Comparison of ENCODE assay signal across 11 cellular contexts in the genomic region with DNA sequence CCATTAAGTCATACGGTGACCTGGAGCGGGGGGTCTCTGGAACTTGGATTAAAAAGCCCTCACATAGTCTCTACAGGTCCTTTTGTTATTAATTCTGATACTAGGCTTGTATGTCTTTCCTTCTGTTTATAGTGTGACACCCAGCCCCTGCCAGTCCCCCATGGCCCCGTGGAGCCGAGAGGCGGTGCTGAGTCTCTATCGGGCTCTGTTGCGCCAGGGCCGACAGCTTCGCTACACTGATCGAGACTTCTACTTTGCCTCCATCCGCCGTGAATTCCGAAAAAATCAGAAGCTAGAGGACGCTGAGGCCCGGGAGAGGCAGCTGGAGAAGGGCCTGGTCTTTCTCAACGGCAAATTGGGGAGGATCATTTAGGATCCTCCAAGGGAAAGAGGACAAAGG. TPM values are rescaled to one million over a fixed set of nuclear protein-coding genes. Genes with fewer than 3 reads are reported as not detected.
DNase-seq lines count a peak whose midpoint lies in the region; ATAC-seq and TF ChIP-seq lines count a peak whose summit lies in the region.
"Had no signal": no experiment of that assay in that cellular context is flagged by ENCODE, and none has a peak within 500 bp of the region (broad histone marks: within the 10 kb centered on the region; RNA-seq: fewer than 3 reads in every experiment).

No MANE protein-coding gene starts in this region.

- H3K4me1 Mint-ChIP-seq in CD8-positive, alpha-beta T cell (ENCODE audit: low read depth) = peaks cover 51% of the 10 kb centered on the region
- H3K4me1 Mint-ChIP-seq in activated naive CD8-positive, alpha-beta T cell treated with anti-CD3 and anti-CD28 coated beads, Interleukin-2, amount 10 ng/mL, durations not matched to agents 7 days and 5 days = peaks cover 35% of the 10 kb centered on the region
- H3K4me1 Mint-ChIP-seq in natural killer cell treated with Interleukin-12 subunit alpha and Interleukin-12 subunit beta and Interleukin-15 and Interleukin-18, amount 100 ng/mL, for 72 hours (ENCODE audit: low read depth in 2 of 2) = peaks cover 34 to 51% of the 10 kb centered on the region in 2 donors

- no peak for TF ChIP-seq CTCF in CD8-positive, alpha-beta T cell (IDR thresholded peaks at IDR 0.05)
- TF ChIP-seq CTCF in HL-60 (IDR thresholded peaks at IDR 0.05; ENCODE audit: insufficient read depth, low read length) = no peak

- CTCF ChIA-PET in CD8-positive, alpha-beta T cell (lab: Charles Lee) = interaction anchor here (1.0 to 5.4 kb wide), 4 partner anchors 11 to 161 kb away, joined by 3 to 35 read pairs (median 16); no protein-coding TSS in a partner anchor

- H3K4me3 Mint-ChIP-seq in CD8-positive, alpha-beta T cell = peak overlapping the region; percentile 26
- H3K4me3 Mint-ChIP-seq in activated naive CD8-positive, alpha-beta T cell treated with anti-CD3 and anti-CD28 coated beads, Interleukin-2, amount 10 ng/mL, durations not matched to agents 7 days and 5 days = peak overlapping the region; percentile 100
- peak overlapping the region; percentile 97 for H3K4me3 Mint-ChIP-seq in natural killer cell treated with Interleukin-12 subunit alpha and Interleukin-12 subunit beta and Interleukin-15 and Interleukin-18, amount 100 ng/mL, for 72 hours

- H3K27ac Mint-ChIP-seq in CD8-positive, alpha-beta T cell = no peak overlapping the region
- no peak overlapping the region for H3K27ac Mint-ChIP-seq in activated naive CD8-positive, alpha-beta T cell treated with anti-CD3 and anti-CD28 coated beads, Interleukin-2, amount 10 ng/mL, durations not matched to agents 7 days and 5 days
- peak overlapping the region in 1 of 2 donors; percentile 81 for H3K27ac Mint-ChIP-seq in natural killer cell treated with Interleukin-12 subunit alpha and Interleukin-12 subunit beta and Interleukin-15 and Interleukin-18, amount 100 ng/mL, for 72 hours

- H3K4me1 ChIP-seq in CD8-positive, alpha-beta T cell (ENCODE audit: insufficient read depth, low read length) = peaks cover 30% of the 10 kb centered on the region

- no peaks in the 10 kb centered on the region for H3K27me3 ChIP-seq in CD8-positive, alpha-beta T cell (ENCODE audit: insufficient read depth, low read length)
- H3K27me3 ChIP-seq in HL-60 (ENCODE audit: insufficient read depth, poor library complexity, severe bottlenecking) = no peaks in the 10 kb centered on the region
- H3K27me3 ChIP-seq: right lobe of liver, tibial artery had no signal

- POLR2A ChIA-PET in CD8-positive, alpha-beta T cell (lab: Charles Lee) = interaction anchor here (1.2 to 2.8 kb wide), 4 partner anchors 16 to 184 kb away, joined by 3 to 20 read pairs (median 7); a partner anchor contains a TSS
- POLR2A ChIA-PET in activated naive CD8-positive, alpha-beta T cell treated with anti-CD3 and anti-CD28 coated beads, Interleukin-2, amount 10 ng/mL, durations not matched to agents 7 days and 5 days (lab: Charles Lee) = interaction anchor here (1.1 to 4.3 kb wide), 4 partner anchors 9 to 22 kb away, joined by 3 to 59 read pairs (median 12); a partner anchor contains a TSS

- H3K36me3 ChIP-seq in CD8-positive, alpha-beta T cell (ENCODE audit: insufficient read depth, low read length) = peaks cover 41% of the 10 kb centered on the region

- H3K36me3 Mint-ChIP-seq in CD8-positive, alpha-beta T cell = peaks cover 49% of the 10 kb centered on the region
- peaks cover 30% of the 10 kb centered on the region for H3K36me3 Mint-ChIP-seq in activated naive CD8-positive, alpha-beta T cell treated with anti-CD3 and anti-CD28 coated beads, Interleukin-2, amount 10 ng/mL, durations not matched to agents 7 days and 5 days
- H3K36me3 Mint-ChIP-seq in natural killer cell treated with Interleukin-12 subunit alpha and Interleukin-12 subunit beta and Interleukin-15 and Interleukin-18, amount 100 ng/mL, for 72 hours = peaks cover 30% of the 10 kb centered on the region

- H3K9me3 ChIP-seq in CD8-positive, alpha-beta T cell (ENCODE audit: low read length) = no peaks in the 10 kb centered on the region
- H3K9me3 ChIP-seq: right lobe of liver, tibial artery had no signal

- no peak for DNase-seq in CD8-positive, alpha-beta T cell
- no peak for DNase-seq in HL-60 (ENCODE audit: low read depth in 1 of 2, low spot score in 1 of 2)
- DNase-seq in activated naive CD8-positive, alpha-beta T cell treated with anti-CD3 and anti-CD28 coated beads, Interleukin-2, amount 10 ng/mL, durations not matched to agents 7 days and 5 days = no peak
- DNase-seq in natural killer cell treated with Interleukin-12 subunit alpha and Interleukin-12 subunit beta and Interleukin-15 and Interleukin-18, amount 100 ng/mL, for 72 hours (ENCODE audit: low spot score) = no peak
- DNase-seq in foreskin melanocyte = no peak
- no peak for DNase-seq in NCI-H526 (lab: John Stamatoyannopoulos, UW)
- DNase-seq: DMS53, NCI-H187, tibial artery had no signal

- H3K27ac ChIP-seq in CD8-positive, alpha-beta T cell (ENCODE audit: low read depth, low read length) = no peak overlapping the region
- H3K27ac ChIP-seq in HL-60 (replicated peaks) = peak overlapping the region; percentile 88
- H3K27ac ChIP-seq: tibial artery had no signal

- no peak overlapping the region for H3K4me3 ChIP-seq in CD8-positive, alpha-beta T cell (ENCODE audit: low read depth, low read length)
- peak overlapping the region; percentile 90; the same call in 1 of the 2 replicates for H3K4me3 ChIP-seq in HL-60 (replicated peaks; ENCODE audit: insufficient read depth, low read length)

- no peaks in the 10 kb centered on the region for H3K27me3 Mint-ChIP-seq in CD8-positive, alpha-beta T cell (ENCODE audit: low read depth)
- no peaks in the 10 kb centered on the region for H3K27me3 Mint-ChIP-seq in activated naive CD8-positive, alpha-beta T cell treated with anti-CD3 and anti-CD28 coated beads, Interleukin-2, amount 10 ng/mL, durations not matched to agents 7 days and 5 days
- no peaks in the 10 kb centered on the region for H3K27me3 Mint-ChIP-seq in natural killer cell treated with Interleukin-12 subunit alpha and Interleukin-12 subunit beta and Interleukin-15 and Interleukin-18, amount 100 ng/mL, for 72 hours

- intact Hi-C loops in CD8-positive, alpha-beta T cell (cut with DNase I, micrococcal nuclease) = no loop called here

- no peaks in the 10 kb centered on the region for H3K9me3 Mint-ChIP-seq in CD8-positive, alpha-beta T cell
- no peaks in the 10 kb centered on the region for H3K9me3 Mint-ChIP-seq in activated naive CD8-positive, alpha-beta T cell treated with anti-CD3 and anti-CD28 coated beads, Interleukin-2, amount 10 ng/mL, durations not matched to agents 7 days and 5 days
- H3K9me3 Mint-ChIP-seq in natural killer cell treated with Interleukin-12 subunit alpha and Interleukin-12 subunit beta and Interleukin-15 and Interleukin-18, amount 100 ng/mL, for 72 hours = no peaks in the 10 kb centered on the region

- ATAC-seq in CD8-positive, alpha-beta T cell = no peak
- no peak for ATAC-seq in activated naive CD8-positive, alpha-beta T cell treated with anti-CD3 and anti-CD28 coated beads, Interleukin-2, amount 10 ng/mL, durations not matched to agents 7 days and 5 days (ENCODE audit: low read depth)
- ATAC-seq in natural killer cell treated with Interleukin-12 subunit alpha and Interleukin-12 subunit beta and Interleukin-15 and Interleukin-18, amount 100 ng/mL, for 72 hours = no peak
- no peak for ATAC-seq in HG02588 (IDR thresholded peaks at IDR 0.05; ENCODE audit: unreplicated experiment)
- ATAC-seq: right lobe of liver had no signal

RNA-seq across cellular contexts. Expression of a gene that starts 2.0 kb away (rescaled TPM):
- total RNA-seq in CD8-positive, alpha-beta T cell = 10 to 100 TPM; 24.8 to 25.3 TPM
- 10 to 100 TPM; 33.9 to 40.0 TPM for total RNA-seq in activated naive CD8-positive, alpha-beta T cell treated with anti-CD3 and anti-CD28 coated beads, Interleukin-2, amount 10 ng/mL, durations not matched to agents 7 days and 5 days
- 10 to 100 TPM; 49.6 to 71.2 TPM for total RNA-seq in natural killer cell treated with Interleukin-12 subunit alpha and Interleukin-12 subunit beta and Interleukin-15 and Interleukin-18, amount 100 ng/mL, for 72 hours

RNA-seq across cellular contexts. Expression of a gene that starts 16.3 kb away (rescaled TPM):
- 100 to 1,000 TPM; 327 to 329 TPM for total RNA-seq in CD8-positive, alpha-beta T cell
- total RNA-seq in activated naive CD8-positive, alpha-beta T cell treated with anti-CD3 and anti-CD28 coated beads, Interleukin-2, amount 10 ng/mL, durations not matched to agents 7 days and 5 days = 100 to 1,000 TPM; 413 to 424 TPM
- total RNA-seq in natural killer cell treated with Interleukin-12 subunit alpha and Interleukin-12 subunit beta and Interleukin-15 and Interleukin-18, amount 100 ng/mL, for 72 hours = 100 to 1,000 TPM; 463 to 472 TPM

RNA-seq across cellular contexts. Expression of a gene that starts 28.5 kb away (rescaled TPM):
- total RNA-seq in CD8-positive, alpha-beta T cell = 10 to 100 TPM; 69.0 to 70.5 TPM
- total RNA-seq in activated naive CD8-positive, alpha-beta T cell treated with anti-CD3 and anti-CD28 coated beads, Interleukin-2, amount 10 ng/mL, durations not matched to agents 7 days and 5 days = 10 to 100 TPM; 66.5 to 71.4 TPM
- 100 to 1,000 TPM in 1 of 2 donors, 10 to 100 TPM in 1; 84.1 to 122 TPM for total RNA-seq in natural killer cell treated with Interleukin-12 subunit alpha and Interleukin-12 subunit beta and Interleukin-15 and Interleukin-18, amount 100 ng/mL, for 72 hours

RNA-seq across cellular contexts. Expression of a gene that starts 47.3 kb away (rescaled TPM):
- total RNA-seq in CD8-positive, alpha-beta T cell = under 1 TPM in 1 of 2 experiments, not detected in 1; 0.05 TPM
- total RNA-seq in activated naive CD8-positive, alpha-beta T cell treated with anti-CD3 and anti-CD28 coated beads, Interleukin-2, amount 10 ng/mL, durations not matched to agents 7 days and 5 days = 1 to 10 TPM; 7.0 to 7.2 TPM
- 1 to 10 TPM in 1 of 2 donors, under 1 TPM in 1; 0.38 to 2.6 TPM for total RNA-seq in natural killer cell treated with Interleukin-12 subunit alpha and Interleukin-12 subunit beta and Interleukin-15 and Interleukin-18, amount 100 ng/mL, for 72 hours

Comparison
In these comparisons a context has a peak if more than half of its experiments do, and no peak if none do; other contexts are left out.
1. H3K4me3 Mint-ChIP-seq: peak in every context shown above with its lines; median percentile 100 in activated naive CD8-positive, alpha-beta T cell treated with anti-CD3 and anti-CD28 coated beads, Interleukin-2, amount 10 ng/mL, durations not matched to agents 7 days and 5 days; 97 in natural killer cell treated with Interleukin-12 subunit alpha and Interleukin-12 subunit beta and Interleukin-15 and Interleukin-18, amount 100 ng/mL, for 72 hours; 26 in CD8-positive, alpha-beta T cell.